ENCODE assay signal across 8 cellular contexts in the genomic region with DNA sequence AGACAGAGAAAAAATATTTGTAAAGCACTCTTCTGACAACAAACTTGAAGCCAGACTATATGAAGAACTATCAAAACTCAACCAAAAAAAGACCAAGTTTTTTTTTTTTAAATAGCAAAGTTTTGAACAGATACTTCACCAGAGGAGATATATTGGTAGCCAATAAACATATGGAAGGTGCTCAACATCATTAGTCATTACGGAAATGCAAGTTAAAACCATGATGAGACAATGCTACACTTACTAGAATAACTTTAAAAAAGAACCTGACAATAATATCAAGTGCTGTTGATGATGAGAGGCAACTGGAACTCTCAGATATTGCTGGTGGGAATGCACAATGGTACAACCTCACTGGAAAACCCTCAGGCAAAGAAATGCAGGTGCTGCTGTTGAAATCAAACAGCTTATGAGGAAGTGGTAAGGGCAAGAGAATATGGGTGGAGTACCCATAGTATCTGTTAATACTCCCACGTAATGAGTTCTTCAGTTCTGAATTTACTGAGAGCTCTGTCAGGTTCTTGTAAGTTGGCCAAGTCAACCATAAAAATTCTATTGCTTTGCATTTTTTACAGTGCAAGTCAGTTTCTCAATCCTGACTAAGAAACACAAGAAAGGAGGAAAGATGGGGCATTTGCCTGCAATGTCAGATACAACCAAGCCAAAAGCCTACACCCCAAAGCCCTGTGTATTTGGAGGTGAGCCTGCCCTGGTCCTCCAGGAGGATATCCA.
DNase-seq lines count a peak whose midpoint lies in the region; ATAC-seq and TF ChIP-seq lines count a peak whose summit lies in the region.

No MANE protein-coding gene starts in this region.

- H2AFZ ChIP-seq in Karpas-422 (ENCODE audit: low read length) = no peak overlapping the region

- TF ChIP-seq POLR2A in spleen (IDR thresholded peaks at IDR 0.05) = no peak

- peak overlapping the region; percentile 53 to 64 for H3K4me3 Mint-ChIP-seq in activated T-cell treated with anti-CD3 and anti-CD28 coated beads, Interleukin-2, amount 50 U/mL, for 72 hours

- H3K27me3 Mint-ChIP-seq in activated T-cell treated with anti-CD3 and anti-CD28 coated beads, Interleukin-2, amount 50 U/mL, for 72 hours (ENCODE audit: low read depth) = no peaks in the 10 kb centered on the region

- H3K36me3 ChIP-seq in spleen (no peaks in the 10 kb centered on the region), Karpas-422 (ENCODE audit: insufficient read depth, low read length) (no peaks in the 10 kb centered on the region)

- H3K4me1 ChIP-seq in spleen (peaks cover 0 to 30% (median 17%) of the 10 kb centered on the region in 6 donors), Karpas-422 (ENCODE audit: low read length) (no peaks in the 10 kb centered on the region)

- intact Hi-C loops in spleen (cut with DNase I; ENCODE audit: low total_unique reads) = no loop called here

- no peaks in the 10 kb centered on the region for H3K9me2 ChIP-seq in Karpas-422 (replicated peaks; ENCODE audit: insufficient read depth, low read length)

- peaks cover 0 to 1% of the 10 kb centered on the region in 2 donors for H3K36me3 Mint-ChIP-seq in activated T-cell treated with anti-CD3 and anti-CD28 coated beads, Interleukin-2, amount 50 U/mL, for 72 hours (ENCODE audit: insufficient read depth in 2 of 2)

- peak overlapping the region; percentile 70 for H3K27ac Mint-ChIP-seq in activated T-cell treated with anti-CD3 and anti-CD28 coated beads, Interleukin-2, amount 50 U/mL, for 72 hours

- no peaks in the 10 kb centered on the region for H3K79me2 ChIP-seq in Karpas-422 (ENCODE audit: low read length)

- peaks cover 30% of the 10 kb centered on the region for H3K4me1 Mint-ChIP-seq in activated T-cell treated with anti-CD3 and anti-CD28 coated beads, Interleukin-2, amount 50 U/mL, for 72 hours (ENCODE audit: low read depth)

- H4K20me1 ChIP-seq in Karpas-422 (ENCODE audit: insufficient read depth, low read depth, low read length) = no peaks in the 10 kb centered on the region

- H3K4me2 ChIP-seq in Karpas-422 (ENCODE audit: low read depth, low read length, poor library complexity, severe bottlenecking) = no peak overlapping the region

- H3K4me3 ChIP-seq in spleen = no peak overlapping the region
- H3K4me3 ChIP-seq in Karpas-422 (ENCODE audit: low read length) = no peak overlapping the region

- peak; percentile 78 for ATAC-seq in GM19035 (IDR thresholded peaks at IDR 0.05; ENCODE audit: unreplicated experiment)
- ATAC-seq in HG03354 (IDR thresholded peaks at IDR 0.05; ENCODE audit: poor library complexity, severe bottlenecking, unreplicated experiment) = peak; percentile 74
- peak; percentile 95 to 98 for ATAC-seq in activated T-cell treated with anti-CD3 and anti-CD28 coated beads, Interleukin-2, amount 50 U/mL, for 72 hours (replicated peaks in 1 of 2)

- H3K27ac ChIP-seq in spleen (peak overlapping the region in 5 of 8 donors; percentile 29 to 71 (median 68)), Karpas-422 (ENCODE audit: low read length) (no peak overlapping the region)

- TF ChIP-seq CTCF in spleen (IDR thresholded peaks at IDR 0.05 in 8 of 11, conservative IDR thresholded peaks at IDR 0.05 in 3 of 11) = no peak

- DNase-seq in AG20443 (ENCODE audit: low spot score) (peak; percentile 39), spleen (no peak), hepatic stellate cell (ENCODE audit: low spot score) (no peak), Karpas-422 (no peak), medulla oblongata (ENCODE audit: extremely low spot score) (no peak)
- peak; percentile 2 to 13 for DNase-seq in activated T-cell treated with anti-CD3 and anti-CD28 coated beads, Interleukin-2, amount 50 U/mL, for 72 hours

- H3K9me3 ChIP-seq in spleen (no peaks in the 10 kb centered on the region), Karpas-422 (ENCODE audit: low read length) (no peaks in the 10 kb centered on the region)

- H3K27me3 ChIP-seq in spleen (replicated peaks in 1 of 7) (peaks cover 0 to 19% (median 0%) of the 10 kb centered on the region in 7 donors), Karpas-422 (ENCODE audit: low read length) (no peaks in the 10 kb centered on the region)

- no peak overlapping the region for H3K9ac ChIP-seq in Karpas-422 (ENCODE audit: low read length)

- WGBS in spleen, 5 donors = 39 to 60% (median 49%) methylated on average over 2 of the region's 2 CpGs

- H3K9me3 Mint-ChIP-seq in activated T-cell treated with anti-CD3 and anti-CD28 coated beads, Interleukin-2, amount 50 U/mL, for 72 hours = no peaks in the 10 kb centered on the region

Comparison
In these comparisons a context has a peak if more than half of its experiments do, and no peak if none do; other contexts are left out.
1. DNase-seq: peak in AG20443 (single experiment) and activated T-cell treated with anti-CD3 and anti-CD28 coated beads, Interleukin-2, amount 50 U/mL, for 72 hours (2 of 2); none in spleen (single experiment), hepatic stellate cell (single experiment), Karpas-422 (single experiment) and medulla oblongata (single experiment).
2. Peak in every context shown above with its lines, with median percentiles within 50 percentile points of each other: ATAC-seq.